ENCODE assay signal across 20 cellular contexts in the genomic region with DNA sequence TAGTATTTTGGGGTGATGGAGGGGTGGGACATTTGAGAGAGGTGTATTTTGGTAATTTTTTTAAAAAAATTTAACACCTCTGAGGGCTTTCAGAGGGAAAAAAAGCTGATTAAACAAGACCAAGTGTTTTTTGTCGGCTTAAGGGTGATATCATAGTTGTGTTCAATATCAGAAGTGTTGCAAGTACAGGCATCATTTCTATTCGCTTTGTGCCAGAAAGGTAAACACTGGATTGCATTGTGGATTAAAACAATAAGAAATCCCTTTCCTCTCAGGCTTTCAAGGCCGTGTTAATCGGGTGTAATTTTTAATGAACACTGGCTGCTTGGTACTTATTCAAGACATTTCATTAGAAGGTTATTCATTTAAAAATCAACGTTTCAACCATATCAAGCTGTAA. TPM values are rescaled to one million over a fixed set of nuclear protein-coding genes. Genes with fewer than 3 reads are reported as not detected.
A peak's percentile ranks its signal among the peaks of the same experiment; 100 is the strongest.
DNase-seq lines count a peak whose midpoint lies in the region; ATAC-seq and TF ChIP-seq lines count a peak whose summit lies in the region.
"Had no signal": no experiment of that assay in that cellular context is flagged by ENCODE, and none has a peak within 500 bp of the region (broad histone marks: within the 10 kb centered on the region; RNA-seq: fewer than 3 reads in every experiment).

No MANE protein-coding gene starts in this region.

- 37% methylated on average over 5 of the region's 5 CpGs for WGBS in right cardiac atrium
- WGBS in liver = 33% methylated on average over 5 of the region's 5 CpGs
- WGBS in esophagus squamous epithelium, 2 donors = 35 to 44% methylated on average over 5 of the region's 5 CpGs

- intact Hi-C loops in Right ventricle myocardium superior (cut with DNase I) (no loop called here), right cardiac atrium (cut with DNase I) (no loop called here), esophagus squamous epithelium (cut with DNase I) (no loop called here), ascending aorta (cut with DNase I) (no loop called here)

- H3K27me3 ChIP-seq in right cardiac atrium (ENCODE audit: control insufficient read depth, insufficient read depth) (no peaks in the 10 kb centered on the region), liver (ENCODE audit: control insufficient read depth in 4 of 4, insufficient read depth in 4 of 4, low read length in 3 of 4) (no peaks in the 10 kb centered on the region), esophagus squamous epithelium (no peaks in the 10 kb centered on the region), ascending aorta (no peaks in the 10 kb centered on the region)
- H3K27me3 ChIP-seq: colonic mucosa, upper lobe of left lung had no signal

- no peak overlapping the region for H3K27ac ChIP-seq in right cardiac atrium (ENCODE audit: low read length)
- H3K27ac ChIP-seq in caudate nucleus (ENCODE audit: low read depth, low read length) = peak overlapping the region; percentile 69
- peak overlapping the region in 1 of 2 donors; percentile 48 for H3K27ac ChIP-seq in liver (ENCODE audit: low read depth in 1 of 2, low read length in 2 of 2)
- no peak overlapping the region for H3K27ac ChIP-seq in esophagus squamous epithelium
- no peak overlapping the region for H3K27ac ChIP-seq in ascending aorta
- H3K27ac ChIP-seq: colonic mucosa, upper lobe of left lung had no signal

- no peaks in the 10 kb centered on the region for H3K36me3 ChIP-seq in liver (ENCODE audit: control insufficient read depth in 4 of 4, insufficient read depth in 3 of 4, low read depth in 1 of 4, low read length in 3 of 4)
- H3K36me3 ChIP-seq in esophagus squamous epithelium = no peaks in the 10 kb centered on the region
- no peaks in the 10 kb centered on the region for H3K36me3 ChIP-seq in ascending aorta
- H3K36me3 ChIP-seq: colonic mucosa, upper lobe of left lung had no signal

- ATAC-seq in Right ventricle myocardium superior (ENCODE audit: poor library complexity) (peak; percentile 21), right cardiac atrium (no peak)
- ATAC-seq: naive thymus-derived CD8-positive, alpha-beta T cell; stimulated activated naive B cell treated with anti-CD40 and anti-IgM and Interleukin-4, amounts not matched to agents 10 μg/mL and 1 μg/mL and 100 μg/mL, for 72 hours had no signal

- H3K9me3 ChIP-seq in right cardiac atrium (ENCODE audit: control insufficient read depth, low read length) = no peaks in the 10 kb centered on the region
- no peaks in the 10 kb centered on the region for H3K9me3 ChIP-seq in liver (ENCODE audit: control insufficient read depth in 4 of 4, low read length in 3 of 4)
- no peaks in the 10 kb centered on the region for H3K9me3 ChIP-seq in esophagus squamous epithelium
- H3K9me3 ChIP-seq in ascending aorta = no peaks in the 10 kb centered on the region
- H3K9me3 ChIP-seq: colonic mucosa, upper lobe of left lung had no signal

- H3K9ac ChIP-seq in liver (ENCODE audit: low read depth in 1 of 2, low read length in 2 of 2) = no peak overlapping the region

- H3K4me3 ChIP-seq in right cardiac atrium (ENCODE audit: low read length) (no peak overlapping the region), liver (ENCODE audit: low read depth in 1 of 3, low read length in 3 of 3) (no peak overlapping the region), esophagus squamous epithelium (no peak overlapping the region), ascending aorta (peak overlapping the region in 1 of 2 donors; percentile 32)
- H3K4me3 ChIP-seq: colonic mucosa, upper lobe of left lung had no signal

- H3K4me1 ChIP-seq in right cardiac atrium (ENCODE audit: control insufficient read depth, insufficient read depth, low read length) (peaks cover 9% of the 10 kb centered on the region), liver (ENCODE audit: control insufficient read depth in 4 of 4, insufficient read depth in 4 of 4, low read length in 3 of 4) (peaks cover 2 to 36% (median 26%) of the 10 kb centered on the region in 4 donors), esophagus squamous epithelium (peaks cover 0 to 4% (median 0%) of the 10 kb centered on the region in 3 donors), ascending aorta (peaks cover 0 to 16% of the 10 kb centered on the region in 2 donors)
- H3K4me1 ChIP-seq: colonic mucosa had no signal

- DNase-seq in Right ventricle myocardium superior (no peak), right cardiac atrium (no peak), caudate nucleus (lab: John Stamatoyannopoulos, UW) (no peak), germinal center (ENCODE audit: low spot score) (no peak), esophagus squamous epithelium (lab: John Stamatoyannopoulos, UW) (no peak), ascending aorta (ENCODE audit: low spot score in 2 of 2) (no peak), NCI-H510A treated with DMSO at 0.1 percent for 48 hours (lab: John Stamatoyannopoulos, UW) (no peak)
- DNase-seq: activated B cell treated with CpG ODN at 0.5 μM for 24 hours; activated effector memory CD4-positive, alpha-beta T cell treated with Interleukin-2 at 50 U/mL for 16 hours; colonic mucosa; DND-41; mammary epithelial cell; naive thymus-derived CD8-positive, alpha-beta T cell; NCI-H2107; stimulated activated CD4-positive, alpha-beta T cell treated with anti-CD3 and anti-CD28 coated beads, Interleukin-15, amount 100 ng/mL, for 24 hours; stimulated activated naive B cell treated with anti-CD40 and anti-IgM and Interleukin-4, amounts not matched to agents 10 μg/mL and 1 μg/mL and 100 μg/mL, for 72 hours; T-helper 2 cell; upper lobe of left lung had no signal

- no peak for TF ChIP-seq CTCF in liver (IDR thresholded peaks at IDR 0.05; ENCODE audit: low read depth, low read length, missing input control)
- TF ChIP-seq CTCF in esophagus squamous epithelium (IDR thresholded peaks at IDR 0.05) = no peak
- no peak for TF ChIP-seq CTCF in ascending aorta (IDR thresholded peaks at IDR 0.05)

- TF ChIP-seq RAD21 in liver (IDR thresholded peaks at IDR 0.05) = no peak

- TF ChIP-seq POLR2A in esophagus squamous epithelium (IDR thresholded peaks at IDR 0.05) = no peak

TF ChIP-seq in liver, 16 proteins besides CTCF, POLR2A, EP300 and RAD21 (continues in another document):
- no peak for TF ChIP-seq NR2F2 (IDR thresholded peaks at IDR 0.05)
- peak in 1 of 2 donors; percentile 43 for TF ChIP-seq JUND (IDR thresholded peaks at IDR 0.05)
- TF ChIP-seq, protein P1, sequence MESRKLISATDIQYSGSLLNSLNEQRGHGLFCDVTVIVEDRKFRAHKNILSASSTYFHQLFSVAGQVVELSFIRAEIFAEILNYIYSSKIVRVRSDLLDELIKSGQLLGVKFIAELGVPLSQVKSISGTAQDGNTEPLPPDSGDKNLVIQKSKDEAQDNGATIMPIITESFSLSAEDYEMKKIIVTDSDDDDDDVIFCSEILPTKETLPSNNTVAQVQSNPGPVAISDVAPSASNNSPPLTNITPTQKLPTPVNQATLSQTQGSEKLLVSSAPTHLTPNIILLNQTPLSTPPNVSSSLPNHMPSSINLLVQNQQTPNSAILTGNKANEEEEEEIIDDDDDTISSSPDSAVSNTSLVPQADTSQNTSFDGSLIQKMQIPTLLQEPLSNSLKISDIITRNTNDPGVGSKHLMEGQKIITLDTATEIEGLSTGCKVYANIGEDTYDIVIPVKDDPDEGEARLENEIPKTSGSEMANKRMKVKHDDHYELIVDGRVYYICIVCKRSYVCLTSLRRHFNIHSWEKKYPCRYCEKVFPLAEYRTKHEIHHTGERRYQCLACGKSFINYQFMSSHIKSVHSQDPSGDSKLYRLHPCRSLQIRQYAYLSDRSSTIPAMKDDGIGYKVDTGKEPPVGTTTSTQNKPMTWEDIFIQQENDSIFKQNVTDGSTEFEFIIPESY (IDR thresholded peaks at IDR 0.05) = no peak
- TF ChIP-seq TAF1 (conservative IDR thresholded peaks at IDR 0.05) = no peak
- TF ChIP-seq, protein P2, sequence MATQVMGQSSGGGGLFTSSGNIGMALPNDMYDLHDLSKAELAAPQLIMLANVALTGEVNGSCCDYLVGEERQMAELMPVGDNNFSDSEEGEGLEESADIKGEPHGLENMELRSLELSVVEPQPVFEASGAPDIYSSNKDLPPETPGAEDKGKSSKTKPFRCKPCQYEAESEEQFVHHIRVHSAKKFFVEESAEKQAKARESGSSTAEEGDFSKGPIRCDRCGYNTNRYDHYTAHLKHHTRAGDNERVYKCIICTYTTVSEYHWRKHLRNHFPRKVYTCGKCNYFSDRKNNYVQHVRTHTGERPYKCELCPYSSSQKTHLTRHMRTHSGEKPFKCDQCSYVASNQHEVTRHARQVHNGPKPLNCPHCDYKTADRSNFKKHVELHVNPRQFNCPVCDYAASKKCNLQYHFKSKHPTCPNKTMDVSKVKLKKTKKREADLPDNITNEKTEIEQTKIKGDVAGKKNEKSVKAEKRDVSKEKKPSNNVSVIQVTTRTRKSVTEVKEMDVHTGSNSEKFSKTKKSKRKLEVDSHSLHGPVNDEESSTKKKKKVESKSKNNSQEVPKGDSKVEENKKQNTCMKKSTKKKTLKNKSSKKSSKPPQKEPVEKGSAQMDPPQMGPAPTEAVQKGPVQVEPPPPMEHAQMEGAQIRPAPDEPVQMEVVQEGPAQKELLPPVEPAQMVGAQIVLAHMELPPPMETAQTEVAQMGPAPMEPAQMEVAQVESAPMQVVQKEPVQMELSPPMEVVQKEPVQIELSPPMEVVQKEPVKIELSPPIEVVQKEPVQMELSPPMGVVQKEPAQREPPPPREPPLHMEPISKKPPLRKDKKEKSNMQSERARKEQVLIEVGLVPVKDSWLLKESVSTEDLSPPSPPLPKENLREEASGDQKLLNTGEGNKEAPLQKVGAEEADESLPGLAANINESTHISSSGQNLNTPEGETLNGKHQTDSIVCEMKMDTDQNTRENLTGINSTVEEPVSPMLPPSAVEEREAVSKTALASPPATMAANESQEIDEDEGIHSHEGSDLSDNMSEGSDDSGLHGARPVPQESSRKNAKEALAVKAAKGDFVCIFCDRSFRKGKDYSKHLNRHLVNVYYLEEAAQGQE (IDR thresholded peaks at IDR 0.05) = no peak
- TF ChIP-seq GABPA (IDR thresholded peaks at IDR 0.05 in 1 of 2, conservative IDR thresholded peaks at IDR 0.05 in 1 of 2) = no peak
- peak; percentile 65 for TF ChIP-seq FOXA1 (IDR thresholded peaks at IDR 0.05)
- peak in 1 of 2 donors; percentile 12 for TF ChIP-seq HNF4A (conservative IDR thresholded peaks at IDR 0.05)
- no peak for TF ChIP-seq RXRA (IDR thresholded peaks at IDR 0.05)
- no peak for TF ChIP-seq YY1 (IDR thresholded peaks at IDR 0.05)
- TF ChIP-seq, protein P3, sequence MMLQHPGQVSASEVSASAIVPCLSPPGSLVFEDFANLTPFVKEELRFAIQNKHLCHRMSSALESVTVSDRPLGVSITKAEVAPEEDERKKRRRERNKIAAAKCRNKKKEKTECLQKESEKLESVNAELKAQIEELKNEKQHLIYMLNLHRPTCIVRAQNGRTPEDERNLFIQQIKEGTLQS (IDR thresholded peaks at IDR 0.05) = peak; percentile 20
- no peak for TF ChIP-seq SP1 (IDR thresholded peaks at IDR 0.05)
- TF ChIP-seq FOXA2 (IDR thresholded peaks at IDR 0.05) = peak; percentile 87

RNA-seq across cellular contexts. Expression of a gene that starts 18.3 kb away (rescaled TPM):
- total RNA-seq in Right ventricle myocardium superior (13.5 TPM), right cardiac atrium (10 to 100 TPM in 2 of 4 donors, 1 to 10 TPM in 2; 9.5 to 13.8 (median 11.6) TPM), liver (1 to 10 TPM; 4.9 to 5.4 TPM), esophagus squamous epithelium (1 to 10 TPM in 3 of 4 donors, under 1 TPM in 1; 0.38 to 2.1 (median 1.8) TPM), ascending aorta (4.3 TPM)
- polyA plus RNA-seq in right cardiac atrium (2.7 TPM), liver (1 to 10 TPM; 1.1 to 7.8 TPM)
- total RNA-seq: activated B cell treated with CpG ODN at 0.5 μM for 24 hours; naive thymus-derived CD8-positive, alpha-beta T cell had no signal
- polyA plus RNA-seq: CD14-positive monocyte; naive thymus-derived CD8-positive, alpha-beta T cell had no signal
